15 cellular contexts compared by ENCODE assay signal in genomic region chr2:10289352-10289751, GRCh38. TPM values are rescaled to one million over a fixed set of nuclear protein-coding genes. Genes with fewer than 3 reads are reported as not detected.
DNase-seq lines count a peak whose midpoint lies in the region; ATAC-seq, FAIRE-seq and TF ChIP-seq lines count a peak whose summit lies in the region.
"Had no signal": no experiment of that assay in that cellular context is flagged by ENCODE, and none has a peak within 500 bp of the region (broad histone marks: within the 10 kb centered on the region; RNA-seq: fewer than 3 reads in every experiment).

No MANE protein-coding gene starts in this region.

- no peaks in the 10 kb centered on the region for H3K9me2 ChIP-seq in HCT116 (ENCODE audit: insufficient read depth)

- WGBS in right lobe of liver (ENCODE audit: insufficient coverage, low coverage, low lambda C conversion rate, missing lambda C conversion rate): 90% methylated on average over 6 of the region's 6 CpGs

- H3K4me1 ChIP-seq in ACC112 (ENCODE audit: control insufficient read depth, insufficient read depth, low read length, unreplicated experiment) (peaks cover 57% of the 10 kb centered on the region), HCT116 (ENCODE audit: control insufficient read depth in 1 of 2, insufficient read depth in 2 of 2, low read length in 2 of 2) (peaks cover 51 to 74% of the 10 kb centered on the region in 2 experiments), keratinocyte (ENCODE audit: control insufficient read depth, extremely low read depth, insufficient read depth, low read length) (peaks cover 34% of the 10 kb centered on the region), right lobe of liver (peaks cover 0 to 33% (median 19%) of the 10 kb centered on the region in 4 donors)

- POLR2A ChIA-PET in HCT116 (lab: Charles Lee) (interaction anchor here (1.0 to 1.4 kb wide), 5 partner anchors 9 to 160 kb away, joined by 3 to 6 read pairs (median 3); partner anchors contain the start of gene ODC1), RWPE1 (lab: Yijun Ruan, JAX; ENCODE audit: low non-redundant PET) (no interaction called here)

- TF ChIP-seq CTCF in HCT116 (IDR thresholded peaks at IDR 0.05 in 2 of 3, conservative IDR thresholded peaks at IDR 0.05 in 1 of 3; ENCODE audit: borderline replicate concordance in 1 of 3, insufficient read depth in 1 of 3, low read depth in 2 of 3, low read length in 2 of 3) (no peak), RWPE1 (conservative IDR thresholded peaks at IDR 0.05; ENCODE audit: low read depth) (no peak), keratinocyte (optimal IDR thresholded peaks at IDR 0.05 in 1 of 3, IDR thresholded peaks at IDR 0.05 in 1 of 3, conservative IDR thresholded peaks at IDR 0.05 in 1 of 3; ENCODE audit: extremely low read depth in 1 of 3, insufficient read depth in 2 of 3, low read length in 3 of 3) (no peak), right lobe of liver (IDR thresholded peaks at IDR 0.05) (no peak)

- H3K27ac ChIP-seq in ACC112 (ENCODE audit: low read depth, low read length) (peak overlapping the region; percentile 67), HCT116 (ENCODE audit: low read depth, low read length) (0 out of 2 replicates have a peak overlapping the region, but pooled peaks have one; percentile 36), RWPE1 (peak overlapping the region; percentile 70), keratinocyte (ENCODE audit: control insufficient read depth, insufficient read depth, low read length) (peak overlapping the region; percentile 53), right lobe of liver (no peak overlapping the region)
- H3K27ac ChIP-seq: Peyer's patch had no signal

- H3K9me3 ChIP-seq in HCT116 (ENCODE audit: control insufficient read depth in 1 of 2, insufficient read depth in 1 of 2, low read depth in 1 of 2, low read length in 2 of 2) (no peaks in the 10 kb centered on the region), keratinocyte (ENCODE audit: control insufficient read depth, low read depth, low read length) (no peaks in the 10 kb centered on the region), right lobe of liver (no peaks in the 10 kb centered on the region)

- RAD21 ChIA-PET in HCT116 (lab: Charles Lee; ENCODE audit: low non-redundant PET in 1 of 2, low total read pairs in 2 of 2, uncharacterized antibody in 2 of 2, unreplicated experiment in 2 of 2): interaction anchor here in 1 of 2 experiments (0.6 kb wide), 1 partner anchor 35 kb away, joined by 3 read pairs; no protein-coding TSS in a partner anchor

- no peak for DNase-seq in HCT116 (ENCODE audit: low read depth, low spot score)
- DNase-seq in RWPE1 (ENCODE audit: low spot score): peak; percentile 34
- DNase-seq in keratinocyte (ENCODE audit: low read depth, low spot score): no peak
- no peak for DNase-seq in NAMALWA (ENCODE audit: low spot score)
- no peak for DNase-seq in right lobe of liver
- no peak for DNase-seq in sciatic nerve (ENCODE audit: low spot score)
- DNase-seq: CD4-positive, CD25-positive, alpha-beta regulatory T cell; DMS53; H7; NCI-H1436; NCI-H2081 treated with DMSO at 0.1 percent for 48 hours; NCI-H774; Peyer's patch; SHP77 treated with DMSO at 0.1 percent for 48 hours had no signal

- no peak for ATAC-seq in HCT116
- no peak for ATAC-seq in right lobe of liver
- ATAC-seq in sciatic nerve: no peak

- H3K9ac ChIP-seq in HCT116 (ENCODE audit: low read length): peak overlapping the region; percentile 39
- peak overlapping the region; percentile 13 for H3K9ac ChIP-seq in keratinocyte (ENCODE audit: control insufficient read depth, extremely low read depth, insufficient read depth, low read length)

- H3K79me2 ChIP-seq in ACC112 (ENCODE audit: control insufficient read depth, insufficient read depth, low read length, unreplicated experiment) (no peaks in the 10 kb centered on the region), HCT116 (ENCODE audit: insufficient read depth, low read length) (no peaks in the 10 kb centered on the region), keratinocyte (ENCODE audit: control insufficient read depth, insufficient read depth, low read length) (no peaks in the 10 kb centered on the region)

- peak overlapping the region; percentile 66 for H3K4me2 ChIP-seq in HCT116 (ENCODE audit: low read length)
- peak overlapping the region; percentile 70 for H3K4me2 ChIP-seq in keratinocyte (ENCODE audit: control insufficient read depth, extremely low read depth, insufficient read depth, low read depth, low read length)

- H4K20me1 ChIP-seq in HCT116 (ENCODE audit: insufficient read depth) (no peaks in the 10 kb centered on the region), keratinocyte (ENCODE audit: control insufficient read depth, extremely low read depth, insufficient read depth, low read length) (no peaks in the 10 kb centered on the region)

- BruUV-seq in HCT116 (replicated peaks; lab: Mats Ljungman, UMichigan): TSS peak; percentile 87

- dilution Hi-C loops in keratinocyte (cut with MboI; ENCODE audit: extremely low pct_ligation_motif_present, low sequenced_read_pairs): no loop called here

- H3K27me3 ChIP-seq in ACC112 (ENCODE audit: insufficient read depth, low read length): no peaks in the 10 kb centered on the region
- H3K27me3 ChIP-seq in HCT116 (ENCODE audit: insufficient read depth, low read length): no peaks in the 10 kb centered on the region
- no peaks in the 10 kb centered on the region for H3K27me3 ChIP-seq in keratinocyte (ENCODE audit: control insufficient read depth, extremely low read depth, insufficient read depth, low read length)
- no peaks in the 10 kb centered on the region for H3K27me3 ChIP-seq in right lobe of liver
- H3K27me3 ChIP-seq: Peyer's patch had no signal

- TF ChIP-seq POLR2A in HCT116 (IDR thresholded peaks at IDR 0.05; ENCODE audit: borderline replicate concordance, extremely low read depth, insufficient read depth, insufficient read length): no peak
- no peak for TF ChIP-seq POLR2A in right lobe of liver (IDR thresholded peaks at IDR 0.05)

- H3K4me3 ChIP-seq in ACC112 (ENCODE audit: low read depth, low read length) (peak overlapping the region; percentile 22; the same call in 1 of the 2 replicates), HCT116 (replicated peaks in 1 of 2; ENCODE audit: low read depth in 1 of 2, low read length in 2 of 2) (peak overlapping the region in 1 of 2 experiments; percentile 21; a peak in 2 of 4 replicates), keratinocyte (ENCODE audit: control insufficient read depth in 2 of 3, extremely low read depth in 1 of 3, insufficient read depth in 2 of 3, low read depth in 1 of 3, low read length in 3 of 3) (peak overlapping the region in 2 of 3 experiments; percentile 36 to 38), right lobe of liver (no peak overlapping the region)
- H3K4me3 ChIP-seq: Peyer's patch had no signal

- intact Hi-C loops in HCT116 (cut with micrococcal nuclease) (no loop called here), right lobe of liver (cut with DNase I) (no loop called here), sciatic nerve (cut with DNase I) (no loop called here)

- TF ChIP-seq RAD21 in HCT116 (IDR thresholded peaks at IDR 0.05; ENCODE audit: low read depth): no peak

- H3K9me1 ChIP-seq in keratinocyte (ENCODE audit: control insufficient read depth, extremely low read depth, insufficient read depth, low read length): no peaks in the 10 kb centered on the region

- CTCF ChIA-PET in HCT116 (lab: Charles Lee) (interaction anchor here (0.7 to 1.2 kb wide), 3 partner anchors 13 to 145 kb away, joined by 3 to 7 read pairs (median 3); partner anchors contain the start of gene HPCAL1), RWPE1 (lab: Yijun Ruan, JAX) (no interaction called here)

- 0 out of 2 replicates have a peak, but pooled peaks cover 10% of the 10 kb centered on the region for H3K36me3 ChIP-seq in ACC112 (ENCODE audit: insufficient read depth, low read length)
- H3K36me3 ChIP-seq in HCT116 (ENCODE audit: control insufficient read depth in 1 of 2, insufficient read depth in 2 of 2, low read length in 2 of 2): no peaks in the 10 kb centered on the region
- H3K36me3 ChIP-seq in keratinocyte (ENCODE audit: control insufficient read depth in 2 of 2, extremely low read depth in 1 of 2, insufficient read depth in 2 of 2, low read length in 2 of 2): no peaks in the 10 kb centered on the region
- no peaks in the 10 kb centered on the region for H3K36me3 ChIP-seq in right lobe of liver
- H3K36me3 ChIP-seq: Peyer's patch had no signal

- H2AFZ ChIP-seq in ACC112 (ENCODE audit: low read length, unreplicated experiment) (no peak overlapping the region), HCT116 (ENCODE audit: low read depth, low read length, poor library complexity, severe bottlenecking) (peak overlapping the region; percentile 29), keratinocyte (ENCODE audit: control insufficient read depth, low read length) (no peak overlapping the region)

- peak; percentile 41 for FAIRE-seq in keratinocyte (lab: Jason Lieb, UNC)

TF ChIP-seq in HCT116, 20 proteins besides CTCF, POLR2A, EP300 and RAD21 (continues in another document):
- TF ChIP-seq, protein P1, sequence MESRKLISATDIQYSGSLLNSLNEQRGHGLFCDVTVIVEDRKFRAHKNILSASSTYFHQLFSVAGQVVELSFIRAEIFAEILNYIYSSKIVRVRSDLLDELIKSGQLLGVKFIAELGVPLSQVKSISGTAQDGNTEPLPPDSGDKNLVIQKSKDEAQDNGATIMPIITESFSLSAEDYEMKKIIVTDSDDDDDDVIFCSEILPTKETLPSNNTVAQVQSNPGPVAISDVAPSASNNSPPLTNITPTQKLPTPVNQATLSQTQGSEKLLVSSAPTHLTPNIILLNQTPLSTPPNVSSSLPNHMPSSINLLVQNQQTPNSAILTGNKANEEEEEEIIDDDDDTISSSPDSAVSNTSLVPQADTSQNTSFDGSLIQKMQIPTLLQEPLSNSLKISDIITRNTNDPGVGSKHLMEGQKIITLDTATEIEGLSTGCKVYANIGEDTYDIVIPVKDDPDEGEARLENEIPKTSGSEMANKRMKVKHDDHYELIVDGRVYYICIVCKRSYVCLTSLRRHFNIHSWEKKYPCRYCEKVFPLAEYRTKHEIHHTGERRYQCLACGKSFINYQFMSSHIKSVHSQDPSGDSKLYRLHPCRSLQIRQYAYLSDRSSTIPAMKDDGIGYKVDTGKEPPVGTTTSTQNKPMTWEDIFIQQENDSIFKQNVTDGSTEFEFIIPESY (IDR thresholded peaks at IDR 0.05; ENCODE audit: extremely low read depth, insufficient replicate concordance, low read length): no peak
- TF ChIP-seq ZFX (IDR thresholded peaks at IDR 0.05) (no peak), SP1 (IDR thresholded peaks at IDR 0.05; ENCODE audit: low read depth) (no peak)

RNA-seq across cellular contexts. Expression of gene HPCAL1, which starts 13.4 kb away (rescaled TPM):
- total RNA-seq in HCT116 (2021; ENCODE audit: unreplicated experiment): 111 TPM
- 173 and 207 TPM in 2 replicates for polyA plus RNA-seq in HCT116 (2012)
- 13.7 to 33.3 TPM (median 18.0 TPM) in 3 replicates for polyA plus RNA-seq in keratinocyte
- 7.2 TPM for polyA plus RNA-seq in keratinocyte (2011; ENCODE audit: low read depth)
- polyA plus RNA-seq in keratinocyte (2011; cell fraction: cytosol; rRNA removed): 18.8 and 36.0 TPM in 2 replicates
- polyA plus RNA-seq in keratinocyte (2011; cell fraction: nucleus; rRNA removed): 19.9 and 23.9 TPM in 2 replicates
- 18.3 and 35.5 TPM in 2 replicates for polyA plus RNA-seq in keratinocyte (2012; ENCODE audit: low replicate concordance)
- polyA minus RNA-seq in keratinocyte: 8.7 to 31.0 TPM (median 13.8 TPM) in 3 replicates
- polyA minus RNA-seq in keratinocyte (2011; cell fraction: cytosol; rRNA and poly(A)+ RNA removed): 31.1 TPM
- polyA minus RNA-seq in keratinocyte (2011; cell fraction: nucleus; rRNA and poly(A)+ RNA removed): 7.0 and 8.6 TPM in 2 replicates
- total RNA-seq in right lobe of liver: 10 to 100 TPM; 23.1 to 68.8 (median 29.1) TPM
- total RNA-seq in sciatic nerve: 31.7 TPM

Comparison
In these comparisons a context has a peak if more than half of its experiments do, and no peak if none do; other contexts are left out.
1. H3K27ac ChIP-seq: peak in ACC112 (single experiment), HCT116 (single experiment), RWPE1 (single experiment) and keratinocyte (single experiment); none in right lobe of liver (0 of 3).
2. H3K4me3 ChIP-seq: peak in ACC112 (single experiment) and keratinocyte (2 of 3); none in right lobe of liver (0 of 3).